In genomic region chr3:14680115-14680514, GRCh38 we compare ENCODE assay signal across 24 cellular contexts. TPM values are rescaled to one million over a fixed set of nuclear protein-coding genes. Genes with fewer than 3 reads are reported as not detected.
DNase-seq lines count a peak whose midpoint lies in the region; ATAC-seq, FAIRE-seq and TF ChIP-seq lines count a peak whose summit lies in the region.
"Had no signal": no experiment of that assay in that cellular context is flagged by ENCODE, and none has a peak within 500 bp of the region (broad histone marks: within the 10 kb centered on the region; RNA-seq: fewer than 3 reads in every experiment).

No MANE protein-coding gene starts in this region.

- TF ChIP-seq POLR2A in K562 (conservative IDR thresholded peaks at IDR 0.05) = no peak

- H3K27me3 ChIP-seq in SK-N-SH (ENCODE audit: insufficient read depth) (no peaks in the 10 kb centered on the region), K562 (ENCODE audit: control insufficient read depth in 2 of 2, insufficient read depth in 2 of 2, low read length in 2 of 2) (peaks cover 6 to 18% of the 10 kb centered on the region in 2 experiments; a peak in 4 of 5 replicates)
- H3K27me3 ChIP-seq: BLaER1 treated with 17β-estradiol and CSF1 and Interleukin-3, amounts not matched to agents 10 nM and 100 nM had no signal

- intact Hi-C loops in K562 (cut with micrococcal nuclease) = no loop called here

- TF ChIP-seq RAD21 in SK-N-SH (IDR thresholded peaks at IDR 0.05; ENCODE audit: low read length) = no peak
- TF ChIP-seq RAD21 in K562 (CRISPR knock-in tag; conservative IDR thresholded peaks at IDR 0.05 in 1 of 2, IDR thresholded peaks at IDR 0.05 in 1 of 2) = no peak

- no TSS peak for BruUV-seq in K562 (replicated peaks; lab: Mats Ljungman, UMichigan)

- no peak for FAIRE-seq in K562 (lab: Jason Lieb, UNC)
- FAIRE-seq: A549, D721Med, G401.6, GM12892, GM18507 had no signal

- no peaks in the 10 kb centered on the region for H3K9me1 ChIP-seq in K562 (ENCODE audit: control insufficient read depth, insufficient read depth, low read length)

- no peaks in the 10 kb centered on the region for H3K36me3 ChIP-seq in SK-N-SH (replicated peaks in 1 of 2; ENCODE audit: control insufficient read depth in 1 of 2, insufficient read depth in 2 of 2, low read length in 1 of 2)
- peaks cover 0 to 12% of the 10 kb centered on the region in 2 experiments; a peak in 1 of 3 replicates for H3K36me3 ChIP-seq in HEK293 (ENCODE audit: control insufficient read depth in 2 of 2, insufficient read depth in 1 of 2, low read length in 2 of 2)
- H3K36me3 ChIP-seq in K562 (ENCODE audit: control insufficient read depth, insufficient read depth, low read length) = no peaks in the 10 kb centered on the region

- WGBS in SK-N-SH (ENCODE audit: low lambda C conversion rate) = 79% methylated on average over 1 of the region's 1 CpG
- 43% methylated on average over 1 of the region's 1 CpG for WGBS in K562 (ENCODE audit: insufficient coverage, low coverage, missing lambda C conversion rate)

- no peak overlapping the region for H3K4me3 ChIP-seq in SK-N-SH (ENCODE audit: low read depth in 2 of 2, low read length in 1 of 2)
- H3K4me3 ChIP-seq in HEK293 (ENCODE audit: low read depth, low read length) = no peak overlapping the region
- H3K4me3 ChIP-seq in K562 = no peak overlapping the region
- H3K4me3 ChIP-seq: A549; BLaER1 treated with 17β-estradiol and CSF1 and Interleukin-3, amounts not matched to agents 10 nM and 100 nM had no signal

- H3K27ac ChIP-seq in SK-N-SH (ENCODE audit: low read depth in 2 of 2, low read length in 1 of 2) = no peak overlapping the region
- no peak overlapping the region for H3K27ac ChIP-seq in HEK293 (ENCODE audit: extremely low read depth, low read depth, low read length)
- no peak overlapping the region for H3K27ac ChIP-seq in K562 (ENCODE audit: extremely low read depth, low read depth, low read length)
- H3K27ac ChIP-seq: 22Rv1; A549; BLaER1 treated with 17β-estradiol and CSF1 and Interleukin-3, amounts not matched to agents 10 nM and 100 nM; C4-2B had no signal

- TF ChIP-seq EP300 in SK-N-SH (IDR thresholded peaks at IDR 0.05; ENCODE audit: borderline replicate concordance in 1 of 2, low read depth in 1 of 2, low read length in 1 of 2) = no peak
- TF ChIP-seq EP300 in K562 (IDR thresholded peaks at IDR 0.05; ENCODE audit: low read length) = no peak

- ATAC-seq in SK-N-SH treated with all-trans-retinoic acid at 6 μM for 48 hours = no peak
- no peak for ATAC-seq in K562
- ATAC-seq: A549; CD8-positive, alpha-beta T cell had no signal

- no peaks in the 10 kb centered on the region for H3K9me3 ChIP-seq in SK-N-SH
- no peaks in the 10 kb centered on the region for H3K9me3 ChIP-seq in HEK293 (ENCODE audit: control insufficient read depth, insufficient read depth, low read depth, low read length)
- 0 out of 2 replicates have a peak, but pooled peaks cover 4% of the 10 kb centered on the region for H3K9me3 ChIP-seq in K562 (replicated peaks; ENCODE audit: control insufficient read depth, insufficient read depth, low read depth, low read length)
- H3K9me3 ChIP-seq: Caco-2 had no signal

- POLR2A ChIA-PET in SK-N-SH (lab: Yijun Ruan, JAX) = interaction anchor here (0.6 kb wide), 1 partner anchor 121 kb away, joined by 5 read pairs; no protein-coding TSS in a partner anchor
- POLR2A ChIA-PET in HEK293 (lab: Yijun Ruan, JAX) = no interaction called here
- POLR2A ChIA-PET in K562 (lab: Yijun Ruan, JAX) = interaction anchor here (0.9 kb wide), 1 partner anchor 11 kb away, joined by 5 read pairs; no protein-coding TSS in a partner anchor

- no peak for TF ChIP-seq CTCF in SK-N-SH (IDR thresholded peaks at IDR 0.05)
- TF ChIP-seq CTCF in HEK293 (tag by site-specific recombination; IDR thresholded peaks at IDR 0.05) = no peak
- no peak for TF ChIP-seq CTCF in K562 (IDR thresholded peaks at IDR 0.05 in 2 of 3, conservative IDR thresholded peaks at IDR 0.05 in 1 of 3; ENCODE audit: insufficient read depth in 2 of 3, low read depth in 1 of 3, low read length in 3 of 3)

- CTCF ChIA-PET in SK-N-SH (lab: Yijun Ruan, JAX) = interaction anchor here (1.5 to 15.2 kb wide), 2 partner anchors 110 to 243 kb away, joined by 3 to 202 read pairs; no protein-coding TSS in a partner anchor
- CTCF ChIA-PET in HEK293 (lab: Yijun Ruan, JAX) = no interaction called here
- CTCF ChIA-PET in K562 (lab: Yijun Ruan, JAX; ENCODE audit: low intra/inter-chr PET ratio) = no interaction called here

- no peaks in the 10 kb centered on the region for H4K20me1 ChIP-seq in SK-N-SH (ENCODE audit: insufficient read depth)
- 0 out of 2 replicates have a peak, but pooled peaks cover 5% of the 10 kb centered on the region for H4K20me1 ChIP-seq in K562 (replicated peaks; ENCODE audit: control insufficient read depth, insufficient read depth, low read length)

- in situ Hi-C loops in K562 (cut with MboI) = no loop called here

- H2AFZ ChIP-seq in SK-N-SH (ENCODE audit: low read depth) (no peak overlapping the region), K562 (ENCODE audit: low read depth, low read length) (no peak overlapping the region)

- no peaks in the 10 kb centered on the region for H3K9me2 ChIP-seq in SK-N-SH

- H3K9ac ChIP-seq in SK-N-SH (no peak overlapping the region), K562 (ENCODE audit: insufficient read depth in 1 of 2, low read depth in 2 of 2, low read length in 2 of 2) (no peak overlapping the region)
- H3K9ac ChIP-seq: BLaER1 treated with 17β-estradiol and CSF1 and Interleukin-3, amounts not matched to agents 10 nM and 100 nM had no signal

- peaks cover 0 to 14% of the 10 kb centered on the region in 2 experiments; a peak in 2 of 4 replicates for H3K4me1 ChIP-seq in SK-N-SH (ENCODE audit: control insufficient read depth in 1 of 2, insufficient read depth in 2 of 2, low read depth in 1 of 2, low read length in 1 of 2)
- no peaks in the 10 kb centered on the region for H3K4me1 ChIP-seq in HEK293 (ENCODE audit: control insufficient read depth, insufficient read depth, low read length)
- H3K4me1 ChIP-seq in K562 (replicated peaks in 1 of 2; ENCODE audit: control insufficient read depth in 2 of 2, insufficient read depth in 2 of 2, low read length in 2 of 2) = no peaks in the 10 kb centered on the region
- H3K4me1 ChIP-seq: A549 had no signal

- no peaks in the 10 kb centered on the region for H3F3A ChIP-seq in SK-N-SH (replicated peaks; ENCODE audit: insufficient read depth)

- no peak overlapping the region for H3K4me2 ChIP-seq in SK-N-SH
- H3K4me2 ChIP-seq in K562 (ENCODE audit: insufficient read depth, low read length) = no peak overlapping the region
- H3K4me2 ChIP-seq: A549; BLaER1 treated with 17β-estradiol and CSF1 and Interleukin-3, amounts not matched to agents 10 nM and 100 nM had no signal

- DNase-seq in SK-N-SH = no peak
- no peak for DNase-seq in K562 (ENCODE audit: extremely low read depth in 1 of 4, low spot score in 3 of 4)
- DNase-seq in foreskin melanocyte = peak; percentile 60
- no peak for DNase-seq in SW 1271 (lab: John Stamatoyannopoulos, UW)
- DNase-seq in stimulated activated CD4-positive, alpha-beta T cell treated with anti-CD3 and anti-CD28 coated beads, Interleukin-4, amount 100 ng/mL, for 4 hours = no peak
- DNase-seq: AML-193; Caco-2; Calu3; CD4-positive, alpha-beta T cell; CD8-positive, alpha-beta T cell; DMS79 treated with DMSO at 0.1 percent for 48 hours; GF-D8 had no signal

- H3K79me2 ChIP-seq in SK-N-SH (ENCODE audit: insufficient read depth) = no peaks in the 10 kb centered on the region
- H3K79me2 ChIP-seq in K562 (ENCODE audit: control insufficient read depth, insufficient read depth, low read length) = no peaks in the 10 kb centered on the region

RNA-seq across cellular contexts. Expression of gene C3orf20, which starts 5.2 kb away (rescaled TPM):
- polyA plus RNA-seq in SK-N-SH (2012; rRNA removed) (not detected in 2 replicates), K562 (2011; rRNA removed) (0.15 TPM in 1 of 2 replicates, not detected in the other), K562 (2014; fragmentation: Illumina TruSeq; extraction: Trizol) (not detected in 2 replicates), K562 (2014; fragmentation: Nextera tagmentation; extraction: Ambion mirVana) (not detected), K562 (2014; rRNA removed) (not detected in 2 replicates)
- polyA plus RNA-seq in SK-N-SH (2012; cell fraction: cytosol; rRNA removed) = not detected in 2 replicates
- polyA plus RNA-seq in SK-N-SH (2012; cell fraction: nucleus; rRNA removed) = 0.01 and 0.12 TPM in 2 replicates
- 0.25 and 0.46 TPM in 2 replicates for total RNA-seq in K562 (2011; cell fraction: chromatin; rRNA removed; ENCODE audit: low replicate concordance)
- not detected in 2 replicates for total RNA-seq in K562 (2011; cell fraction: nucleolus; rRNA removed)
- 0.23 and 0.29 TPM in 2 replicates for total RNA-seq in K562 (2011; cell fraction: nucleoplasm; rRNA removed)
- total RNA-seq in K562 (2014; rRNA removed) (not detected in 2 replicates), K562 (2014; rRNA removed; fragmentation: Illumina TruSeq; extraction: Trizol) (not detected in 2 replicates), K562 (2015; rRNA removed; fragmentation: Illumina TruSeq; extraction: Trizol) (0.04 TPM in 1 of 2 replicates, not detected in the other), K562 (2021) (not detected in 2 replicates)
- polyA plus RNA-seq in K562 (2011; cell fraction: cytosol; rRNA removed) = 0.12 TPM in 1 of 2 replicates, not detected in the other
- polyA plus RNA-seq in K562 (2011; cell fraction: nucleus; rRNA removed) = 0.04 and 0.08 TPM in 2 replicates
- polyA plus RNA-seq in K562 (2012) = 0.03 TPM in 1 of 2 replicates, not detected in the other
- 0.06 TPM in 1 of 2 replicates, not detected in the other for polyA minus RNA-seq in K562 (2011; rRNA and poly(A)+ RNA removed)
- polyA minus RNA-seq in K562 (2011; cell fraction: cytosol; rRNA and poly(A)+ RNA removed) = not detected in 2 replicates
- polyA minus RNA-seq in K562 (2011; cell fraction: nucleus; rRNA and poly(A)+ RNA removed) = 0.11 TPM in 1 of 2 replicates, not detected in the other
- total RNA-seq: A172 had no signal
- polyA plus RNA-seq: BJ had no signal

RNA-seq across cellular contexts. Expression of gene CCDC174, which starts 28.6 kb away (rescaled TPM):
- 6.6 and 8.5 TPM in 2 replicates for polyA plus RNA-seq in SK-N-SH (2012; rRNA removed)
- 7.5 and 9.3 TPM in 2 replicates for polyA plus RNA-seq in SK-N-SH (2012; cell fraction: cytosol; rRNA removed)
- polyA plus RNA-seq in SK-N-SH (2012; cell fraction: nucleus; rRNA removed) = 15.9 and 19.3 TPM in 2 replicates
- 26.7 and 57.8 TPM in 2 replicates for total RNA-seq in K562 (2011; cell fraction: chromatin; rRNA removed; ENCODE audit: low replicate concordance)
- total RNA-seq in K562 (2011; cell fraction: nucleolus; rRNA removed) = 10.3 and 12.5 TPM in 2 replicates
- total RNA-seq in K562 (2011; cell fraction: nucleoplasm; rRNA removed) = 20.5 and 26.6 TPM in 2 replicates
- total RNA-seq in K562 (2014; rRNA removed) = 18.7 and 20.8 TPM in 2 replicates
- 31.0 and 33.7 TPM in 2 replicates for total RNA-seq in K562 (2014; rRNA removed; fragmentation: Illumina TruSeq; extraction: Trizol)
- 24.8 and 28.5 TPM in 2 replicates for total RNA-seq in K562 (2015; rRNA removed; fragmentation: Illumina TruSeq; extraction: Trizol)
- 18.7 and 19.8 TPM in 2 replicates for total RNA-seq in K562 (2021)
- polyA plus RNA-seq in K562 (2011; rRNA removed) = 7.4 and 9.5 TPM in 2 replicates
- polyA plus RNA-seq in K562 (2011; cell fraction: cytosol; rRNA removed) = 3.9 and 4.1 TPM in 2 replicates
- polyA plus RNA-seq in K562 (2011; cell fraction: nucleus; rRNA removed) = 24.3 and 33.3 TPM in 2 replicates
- polyA plus RNA-seq in K562 (2012) = 11.8 and 29.6 TPM in 2 replicates
- polyA plus RNA-seq in K562 (2014; fragmentation: Illumina TruSeq; extraction: Trizol) = 24.9 and 31.6 TPM in 2 replicates
- polyA plus RNA-seq in K562 (2014; fragmentation: Nextera tagmentation; extraction: Ambion mirVana) = 10 to 100 TPM; 34.9 to 41.0 TPM
- 16.9 and 22.8 TPM in 2 replicates for polyA plus RNA-seq in K562 (2014; rRNA removed)
- polyA minus RNA-seq in K562 (2011; rRNA and poly(A)+ RNA removed) = 8.9 and 11.9 TPM in 2 replicates
- polyA minus RNA-seq in K562 (2011; cell fraction: cytosol; rRNA and poly(A)+ RNA removed) = 3.7 and 10.5 TPM in 2 replicates
- 12.1 and 22.1 TPM in 2 replicates for polyA minus RNA-seq in K562 (2011; cell fraction: nucleus; rRNA and poly(A)+ RNA removed)
